Comparison of ENCODE assay signal across 13 cellular contexts in the genomic region with DNA sequence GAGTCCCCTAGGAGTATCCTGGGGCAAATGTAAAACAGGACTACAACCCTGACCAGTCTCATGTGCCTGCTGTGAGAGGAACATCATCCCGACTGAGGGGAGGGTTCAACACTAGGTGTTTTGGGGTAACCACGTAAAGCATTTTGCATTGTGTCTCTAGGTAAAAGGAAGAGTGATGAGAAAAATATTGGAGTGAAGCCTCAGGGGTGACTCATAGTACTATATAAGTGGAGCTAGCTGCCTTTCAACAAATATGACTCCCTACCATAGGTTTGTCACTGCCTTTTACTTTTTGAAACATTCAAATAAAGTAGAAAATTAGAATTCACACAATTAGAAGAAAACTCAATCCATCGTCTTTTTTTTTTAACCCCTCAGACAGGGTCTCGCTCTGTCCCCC. TPM values are rescaled to one million over a fixed set of nuclear protein-coding genes. Genes with fewer than 3 reads are reported as not detected.
DNase-seq lines count a peak whose midpoint lies in the region; ATAC-seq, FAIRE-seq and TF ChIP-seq lines count a peak whose summit lies in the region.
"Had no signal": no experiment of that assay in that cellular context is flagged by ENCODE, and none has a peak within 500 bp of the region (broad histone marks: within the 10 kb centered on the region; RNA-seq: fewer than 3 reads in every experiment).

No MANE protein-coding gene starts in this region.

- H3K27me3 Mint-ChIP-seq in naive thymus-derived CD8-positive, alpha-beta T cell: peaks cover 0 to 2% (median 0%) of the 10 kb centered on the region in 5 donors
- peaks cover 6 to 11% of the 10 kb centered on the region in 2 donors for H3K27me3 Mint-ChIP-seq in natural killer cell treated with Interleukin-12 subunit alpha and Interleukin-12 subunit beta and Interleukin-15 and Interleukin-18, amount 100 ng/mL, for 72 hours

- H3K9me3 ChIP-seq in A549 (no peaks in the 10 kb centered on the region), HCT116 (ENCODE audit: control insufficient read depth in 1 of 2, insufficient read depth in 1 of 2, low read depth in 1 of 2, low read length in 2 of 2) (no peaks in the 10 kb centered on the region)

- no TSS peak for BruUV-seq in HCT116 (replicated peaks; lab: Mats Ljungman, UMichigan)

- in situ Hi-C loops in brain microvascular endothelial cell (cut with HindIII; ENCODE audit: low pct_ligation_motif_present, low sequenced_read_pairs): no loop called here

- peak overlapping the region in 2 of 10 donors; percentile 17 to 48 for H3K4me3 Mint-ChIP-seq in naive thymus-derived CD8-positive, alpha-beta T cell
- H3K4me3 Mint-ChIP-seq in natural killer cell treated with Interleukin-12 subunit alpha and Interleukin-12 subunit beta and Interleukin-15 and Interleukin-18, amount 100 ng/mL, for 72 hours: no peak overlapping the region

- H3K27me3 ChIP-seq in HCT116 (ENCODE audit: insufficient read depth, low read length) (no peaks in the 10 kb centered on the region), brain microvascular endothelial cell (replicated peaks) (no peaks in the 10 kb centered on the region)

- H3K9ac ChIP-seq in HCT116 (ENCODE audit: low read length): no peak overlapping the region

- H3K4me3 ChIP-seq in A549 (no peak overlapping the region), HCT116 (replicated peaks in 1 of 2; ENCODE audit: low read depth in 1 of 2, low read length in 2 of 2) (no peak overlapping the region), brain microvascular endothelial cell (ENCODE audit: low read depth, low read length) (no peak overlapping the region)

- H3K36me3 ChIP-seq in HCT116 (ENCODE audit: control insufficient read depth in 1 of 2, insufficient read depth in 2 of 2, low read length in 2 of 2) (no peaks in the 10 kb centered on the region), brain microvascular endothelial cell (replicated peaks) (no peaks in the 10 kb centered on the region)

- no peak for ATAC-seq in A549
- no peak for ATAC-seq in HCT116
- ATAC-seq in naive thymus-derived CD8-positive, alpha-beta T cell: no peak
- no peak for ATAC-seq in natural killer cell treated with Interleukin-12 subunit alpha and Interleukin-12 subunit beta and Interleukin-15 and Interleukin-18, amount 100 ng/mL, for 72 hours

- WGBS in A549 (ENCODE audit: missing lambda C conversion rate): 85% methylated on average over 4 of the region's 4 CpGs

- H3K79me2 ChIP-seq in HCT116 (ENCODE audit: insufficient read depth, low read length): peaks cover 15% of the 10 kb centered on the region

- no peak for TF ChIP-seq EP300 in A549 (IDR thresholded peaks at IDR 0.05)

- H3K27ac ChIP-seq in A549 (no peak overlapping the region), HCT116 (ENCODE audit: low read depth, low read length) (no peak overlapping the region), brain microvascular endothelial cell (no peak overlapping the region)

- TF ChIP-seq RAD21 in A549 (conservative IDR thresholded peaks at IDR 0.05 in 1 of 2, IDR thresholded peaks at IDR 0.05 in 1 of 2) (no peak), HCT116 (IDR thresholded peaks at IDR 0.05; ENCODE audit: low read depth) (no peak)

- DNase-seq in A549 (ENCODE audit: low read depth in 1 of 2, low spot score in 1 of 2) (no peak), HCT116 (ENCODE audit: low read depth, low spot score) (no peak), brain microvascular endothelial cell (peak; percentile 14), H4 (ENCODE audit: low spot score) (no peak)
- DNase-seq in naive thymus-derived CD8-positive, alpha-beta T cell: no peak
- no peak for DNase-seq in natural killer cell treated with Interleukin-12 subunit alpha and Interleukin-12 subunit beta and Interleukin-15 and Interleukin-18, amount 100 ng/mL, for 72 hours (ENCODE audit: low spot score)
- DNase-seq in stimulated activated CD4-positive, alpha-beta T cell treated with anti-CD3 and anti-CD28 coated beads, Interleukin-4, amount 100 ng/mL, for 24 hours: no peak
- no peak for DNase-seq in stimulated activated CD4-positive, alpha-beta T cell treated with anti-CD3 and anti-CD28 coated beads, Interleukin-2, amount 100 ng/mL, for 24 hours
- DNase-seq: DND-41; NCI-H510A; RPMI8226; stimulated activated CD4-positive, alpha-beta T cell treated with anti-CD3 and anti-CD28 coated beads, Interleukin-12 subunit alpha, Interleukin-12 subunit beta, amount 100 ng/mL, for 4 hours; T1000 had no signal

- H4K20me1 ChIP-seq in HCT116 (ENCODE audit: insufficient read depth): no peaks in the 10 kb centered on the region

- H3K4me1 ChIP-seq in A549 (peaks cover 33% of the 10 kb centered on the region), HCT116 (ENCODE audit: control insufficient read depth in 1 of 2, insufficient read depth in 2 of 2, low read length in 2 of 2) (peaks cover 33 to 55% of the 10 kb centered on the region in 2 experiments)

- TF ChIP-seq CTCF in A549 (IDR thresholded peaks at IDR 0.05) (no peak), HCT116 (IDR thresholded peaks at IDR 0.05 in 2 of 3, conservative IDR thresholded peaks at IDR 0.05 in 1 of 3; ENCODE audit: borderline replicate concordance in 1 of 3, insufficient read depth in 1 of 3, low read depth in 2 of 3, low read length in 2 of 3) (no peak), brain microvascular endothelial cell (IDR thresholded peaks at IDR 0.05; ENCODE audit: low read depth, low read length, missing control alignments) (no peak)

- H3K4me2 ChIP-seq in A549 (no peak overlapping the region), HCT116 (ENCODE audit: low read length) (peak overlapping the region; percentile 92; the same call in 1 of the 2 replicates)

- peaks cover 0 to 11% (median 4%) of the 10 kb centered on the region in 3 donors for H3K36me3 Mint-ChIP-seq in naive thymus-derived CD8-positive, alpha-beta T cell
- H3K36me3 Mint-ChIP-seq in natural killer cell treated with Interleukin-12 subunit alpha and Interleukin-12 subunit beta and Interleukin-15 and Interleukin-18, amount 100 ng/mL, for 72 hours: no peaks in the 10 kb centered on the region

- POLR2A ChIA-PET in A549 (lab: Yijun Ruan, JAX): interaction anchor here (0.7 kb wide), 1 partner anchor 133 kb away, joined by 3 read pairs; no protein-coding TSS in a partner anchor
- POLR2A ChIA-PET in HCT116 (lab: Charles Lee): no interaction called here
- POLR2A ChIA-PET in naive thymus-derived CD8-positive, alpha-beta T cell (lab: Charles Lee): interaction anchor here (0.5 to 7.9 kb wide), 7 partner anchors 12 to 349 kb away, joined by 3 to 106 read pairs (median 7); no protein-coding TSS in a partner anchor

- CTCF ChIA-PET in A549 (lab: Yijun Ruan, JAX) (interaction anchor here (3.1 to 26.6 kb wide), 4 partner anchors 25 to 205 kb away, joined by 17 to 936 read pairs (median 292); no protein-coding TSS in a partner anchor), HCT116 (lab: Charles Lee) (no interaction called here)

- peak overlapping the region; percentile 29 to 97 (median 76) for H3K27ac Mint-ChIP-seq in naive thymus-derived CD8-positive, alpha-beta T cell
- H3K27ac Mint-ChIP-seq in natural killer cell treated with Interleukin-12 subunit alpha and Interleukin-12 subunit beta and Interleukin-15 and Interleukin-18, amount 100 ng/mL, for 72 hours: no peak overlapping the region

- no peaks in the 10 kb centered on the region for H3K9me3 Mint-ChIP-seq in naive thymus-derived CD8-positive, alpha-beta T cell
- no peaks in the 10 kb centered on the region for H3K9me3 Mint-ChIP-seq in natural killer cell treated with Interleukin-12 subunit alpha and Interleukin-12 subunit beta and Interleukin-15 and Interleukin-18, amount 100 ng/mL, for 72 hours

- TF ChIP-seq POLR2A in A549 (IDR thresholded peaks at IDR 0.05; ENCODE audit: low read length) (no peak), HCT116 (IDR thresholded peaks at IDR 0.05; ENCODE audit: borderline replicate concordance, extremely low read depth, insufficient read depth, insufficient read length) (no peak)

- intact Hi-C loops in HCT116 (cut with micrococcal nuclease): loop anchor here (5.0 kb wide), 1 partner anchor 105 kb away; a partner anchor contains a TSS

- no peak for FAIRE-seq in A549 (lab: Jason Lieb, UNC)

- H3K9me2 ChIP-seq in HCT116 (ENCODE audit: insufficient read depth): no peaks in the 10 kb centered on the region

- RAD21 ChIA-PET in HCT116 (lab: Charles Lee; ENCODE audit: low non-redundant PET in 1 of 2, low total read pairs in 2 of 2, uncharacterized antibody in 2 of 2, unreplicated experiment in 2 of 2): no interaction called here

- H2AFZ ChIP-seq in HCT116 (ENCODE audit: low read depth, low read length, poor library complexity, severe bottlenecking): no peak overlapping the region

- peaks cover 35 to 58% (median 56%) of the 10 kb centered on the region in 4 donors for H3K4me1 Mint-ChIP-seq in naive thymus-derived CD8-positive, alpha-beta T cell
- peaks cover 31 to 37% of the 10 kb centered on the region in 2 donors for H3K4me1 Mint-ChIP-seq in natural killer cell treated with Interleukin-12 subunit alpha and Interleukin-12 subunit beta and Interleukin-15 and Interleukin-18, amount 100 ng/mL, for 72 hours (ENCODE audit: low read depth in 2 of 2)

RNA-seq across cellular contexts. Expression of a gene that starts 2.6 kb away (rescaled TPM):
- polyA plus RNA-seq in A549 (2011; rRNA removed) (22.6 and 27.5 TPM in 2 replicates), A549 (2017; fragmentation: RNase III; extraction: RNeasy Plus Mini Kit Qiagen cat#74134 plus additional on column Dnase treatment) (22.8 to 26.6 TPM (median 25.5 TPM) in 3 replicates)
- polyA plus RNA-seq in A549 (2012; cell fraction: cytosol; rRNA removed): 30.6 and 33.7 TPM in 2 replicates
- 61.5 and 75.3 TPM in 2 replicates for polyA plus RNA-seq in A549 (2012; cell fraction: nucleus; rRNA removed)
- polyA minus RNA-seq in A549 (2011; rRNA and poly(A)+ RNA removed): 22.9 and 33.4 TPM in 2 replicates
- total RNA-seq in HCT116 (2021; ENCODE audit: unreplicated experiment): 28.3 TPM
- polyA plus RNA-seq in HCT116 (2012): 23.4 and 24.6 TPM in 2 replicates
- 10 to 100 TPM; 60.4 to 61.7 TPM for total RNA-seq in naive thymus-derived CD8-positive, alpha-beta T cell
- 1 to 10 TPM; 4.6 to 6.7 (median 5.1) TPM for polyA plus RNA-seq in naive thymus-derived CD8-positive, alpha-beta T cell
- 24.1 and 27.4 TPM in 2 replicates for total RNA-seq in H4 (2014; rRNA removed; shearing (Covaris generic))
- 10 to 100 TPM in 1 of 2 donors, 1 to 10 TPM in 1; 6.9 to 15.3 TPM for total RNA-seq in natural killer cell treated with Interleukin-12 subunit alpha and Interleukin-12 subunit beta and Interleukin-15 and Interleukin-18, amount 100 ng/mL, for 72 hours

RNA-seq across cellular contexts. Expression of a gene that starts 34.0 kb away (rescaled TPM):
- polyA plus RNA-seq in A549 (2011; rRNA removed) (75.8 and 84.3 TPM in 2 replicates), A549 (2017; fragmentation: RNase III; extraction: RNeasy Plus Mini Kit Qiagen cat#74134 plus additional on column Dnase treatment) (82.6 to 88.3 TPM (median 87.2 TPM) in 3 replicates)
- 78.1 and 96.1 TPM in 2 replicates for polyA plus RNA-seq in A549 (2012; cell fraction: cytosol; rRNA removed)
- 128 and 152 TPM in 2 replicates for polyA plus RNA-seq in A549 (2012; cell fraction: nucleus; rRNA removed)
- 47.2 and 50.6 TPM in 2 replicates for polyA minus RNA-seq in A549 (2011; rRNA and poly(A)+ RNA removed)
- total RNA-seq in HCT116 (2021; ENCODE audit: unreplicated experiment): 60.3 TPM
- polyA plus RNA-seq in HCT116 (2012): 103 and 107 TPM in 2 replicates
- total RNA-seq in naive thymus-derived CD8-positive, alpha-beta T cell: under 1 TPM; 0.26 to 0.30 TPM
- polyA plus RNA-seq in naive thymus-derived CD8-positive, alpha-beta T cell: not detected
- 149 and 153 TPM in 2 replicates for total RNA-seq in H4 (2014; rRNA removed; shearing (Covaris generic))
- total RNA-seq in natural killer cell treated with Interleukin-12 subunit alpha and Interleukin-12 subunit beta and Interleukin-15 and Interleukin-18, amount 100 ng/mL, for 72 hours: not detected

Comparison
In these comparisons a context has a peak if more than half of its experiments do, and no peak if none do; other contexts are left out.
1. H3K27ac Mint-ChIP-seq: peak in naive thymus-derived CD8-positive, alpha-beta T cell (10 of 10); none in natural killer cell treated with Interleukin-12 subunit alpha and Interleukin-12 subunit beta and Interleukin-15 and Interleukin-18, amount 100 ng/mL, for 72 hours (0 of 2).
2. RNA of a gene that starts 34.0 kb away (total RNA-seq): 149 to 153 TPM in H4 and 60.3 TPM in HCT116 (single experiment); not detected in natural killer cell treated with Interleukin-12 subunit alpha and Interleukin-12 subunit beta and Interleukin-15 and Interleukin-18, amount 100 ng/mL, for 72 hours and 0.26 to 0.30 TPM in naive thymus-derived CD8-positive, alpha-beta T cell; every median in the first group is over 10 times any median in the second.